ENCODE assay signal across 16 cellular contexts in genomic region chr2:56410140-56410539, GRCh38.
DNase-seq lines count a peak whose midpoint lies in the region; ATAC-seq and TF ChIP-seq lines count a peak whose summit lies in the region.
"Had no signal": no experiment of that assay in that cellular context is flagged by ENCODE, and none has a peak within 500 bp of the region (broad histone marks: within the 10 kb centered on the region; RNA-seq: fewer than 3 reads in every experiment).

No MANE protein-coding gene starts in this region.

- no peak for TF ChIP-seq POLR2A in GM18505 (IDR thresholded peaks at IDR 0.05; ENCODE audit: borderline replicate concordance, extremely low read depth, insufficient read depth, insufficient read length)

- ATAC-seq in GM18505 (IDR thresholded peaks at IDR 0.05; ENCODE audit: unreplicated experiment) (no peak), GM21529 (IDR thresholded peaks at IDR 0.05; ENCODE audit: unreplicated experiment) (no peak), GM21360 (IDR thresholded peaks at IDR 0.05; ENCODE audit: unreplicated experiment) (no peak)

- DNase-seq in Daoy (ENCODE audit: low read depth) (peak; percentile 11), HCEC 1CT (peak; percentile 47), amniotic epithelial cell (ENCODE audit: low read depth) (peak; percentile 48), iris pigment epithelial cell (ENCODE audit: low read depth) (peak; percentile 42), DMS153 treated with DMSO at 0.1 percent for 48 hours (lab: John Stamatoyannopoulos, UW; ENCODE audit: unreplicated experiment) (no peak)
- DNase-seq: GDM1, H7, Karpas-422, MV-4-11, NCI-H1417, NCI-H1930, NCI-H2171, NCI-H446 treated with DMSO at 0.1 percent for 48 hours had no signal
